Comparison of ENCODE assay signal across 1 cellular context in the genomic region with DNA sequence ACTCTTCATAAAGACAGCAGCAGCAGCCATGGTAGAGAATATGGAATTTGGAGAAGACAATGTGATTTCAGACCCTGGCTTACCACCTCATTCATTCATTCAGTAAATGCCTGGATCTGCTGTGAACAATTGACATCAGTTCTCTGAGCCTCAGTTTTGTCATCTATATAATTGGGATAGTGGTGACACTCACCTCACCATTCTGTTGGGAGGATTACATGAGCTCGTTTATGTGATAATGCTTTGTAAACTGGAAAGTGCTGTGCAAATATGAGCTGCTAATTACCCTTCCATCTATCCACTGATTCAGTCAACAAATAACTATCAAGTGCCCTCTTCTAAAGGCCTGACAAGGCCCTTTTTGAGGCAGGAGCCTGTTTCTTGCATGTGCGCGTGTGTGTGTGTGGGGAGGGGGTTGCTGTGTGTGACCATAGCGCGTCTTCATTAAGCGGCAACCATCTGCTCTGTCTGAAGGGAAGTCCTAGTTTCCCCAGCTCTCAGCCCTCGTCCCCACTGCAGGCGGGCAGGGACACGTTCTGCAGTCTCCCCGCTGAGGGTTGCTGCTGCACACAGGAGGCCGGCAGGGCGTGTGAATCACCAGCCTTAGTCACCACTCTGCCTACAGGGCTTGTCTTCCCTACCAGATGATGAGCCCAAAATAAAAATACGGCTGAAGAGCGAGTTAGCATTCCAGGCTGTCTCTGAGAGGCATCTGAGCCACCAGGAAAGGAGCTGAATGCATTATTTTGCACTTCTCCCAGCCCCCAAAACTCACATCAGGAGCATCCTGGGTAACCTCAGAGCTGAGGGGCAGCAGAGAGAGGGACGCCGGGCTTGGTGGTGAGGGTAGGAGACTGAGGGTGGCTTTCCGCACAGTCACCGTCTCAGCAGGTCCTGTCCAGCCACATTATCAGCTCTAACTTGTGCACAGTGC.
A peak's percentile ranks its signal among the peaks of the same experiment; 100 is the strongest.
TF ChIP-seq lines count a peak whose summit lies in the region.

No MANE protein-coding gene starts in this region.

TF ChIP-seq in HepG2, 621 proteins besides CTCF, POLR2A, EP300 and RAD21 (continues in another document):
- TF ChIP-seq, protein P1, sequence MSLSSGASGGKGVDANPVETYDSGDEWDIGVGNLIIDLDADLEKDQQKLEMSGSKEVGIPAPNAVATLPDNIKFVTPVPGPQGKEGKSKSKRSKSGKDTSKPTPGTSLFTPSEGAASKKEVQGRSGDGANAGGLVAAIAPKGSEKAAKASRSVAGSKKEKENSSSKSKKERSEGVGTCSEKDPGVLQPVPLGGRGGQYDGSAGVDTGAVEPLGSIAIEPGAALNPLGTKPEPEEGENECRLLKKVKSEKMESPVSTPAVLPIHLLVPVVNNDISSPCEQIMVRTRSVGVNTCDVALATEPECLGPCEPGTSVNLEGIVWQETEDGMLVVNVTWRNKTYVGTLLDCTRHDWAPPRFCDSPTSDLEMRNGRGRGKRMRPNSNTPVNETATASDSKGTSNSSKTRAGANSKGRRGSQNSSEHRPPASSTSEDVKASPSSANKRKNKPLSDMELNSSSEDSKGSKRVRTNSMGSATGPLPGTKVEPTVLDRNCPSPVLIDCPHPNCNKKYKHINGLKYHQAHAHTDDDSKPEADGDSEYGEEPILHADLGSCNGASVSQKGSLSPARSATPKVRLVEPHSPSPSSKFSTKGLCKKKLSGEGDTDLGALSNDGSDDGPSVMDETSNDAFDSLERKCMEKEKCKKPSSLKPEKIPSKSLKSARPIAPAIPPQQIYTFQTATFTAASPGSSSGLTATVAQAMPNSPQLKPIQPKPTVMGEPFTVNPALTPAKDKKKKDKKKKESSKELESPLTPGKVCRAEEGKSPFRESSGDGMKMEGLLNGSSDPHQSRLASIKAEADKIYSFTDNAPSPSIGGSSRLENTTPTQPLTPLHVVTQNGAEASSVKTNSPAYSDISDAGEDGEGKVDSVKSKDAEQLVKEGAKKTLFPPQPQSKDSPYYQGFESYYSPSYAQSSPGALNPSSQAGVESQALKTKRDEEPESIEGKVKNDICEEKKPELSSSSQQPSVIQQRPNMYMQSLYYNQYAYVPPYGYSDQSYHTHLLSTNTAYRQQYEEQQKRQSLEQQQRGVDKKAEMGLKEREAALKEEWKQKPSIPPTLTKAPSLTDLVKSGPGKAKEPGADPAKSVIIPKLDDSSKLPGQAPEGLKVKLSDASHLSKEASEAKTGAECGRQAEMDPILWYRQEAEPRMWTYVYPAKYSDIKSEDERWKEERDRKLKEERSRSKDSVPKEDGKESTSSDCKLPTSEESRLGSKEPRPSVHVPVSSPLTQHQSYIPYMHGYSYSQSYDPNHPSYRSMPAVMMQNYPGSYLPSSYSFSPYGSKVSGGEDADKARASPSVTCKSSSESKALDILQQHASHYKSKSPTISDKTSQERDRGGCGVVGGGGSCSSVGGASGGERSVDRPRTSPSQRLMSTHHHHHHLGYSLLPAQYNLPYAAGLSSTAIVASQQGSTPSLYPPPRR (CRISPR knock-in tag; IDR thresholded peaks at IDR 0.05; ENCODE audit: borderline replicate concordance) = peak; percentile 37; the same call in 1 of the 2 replicates
- TF ChIP-seq, protein P2, sequence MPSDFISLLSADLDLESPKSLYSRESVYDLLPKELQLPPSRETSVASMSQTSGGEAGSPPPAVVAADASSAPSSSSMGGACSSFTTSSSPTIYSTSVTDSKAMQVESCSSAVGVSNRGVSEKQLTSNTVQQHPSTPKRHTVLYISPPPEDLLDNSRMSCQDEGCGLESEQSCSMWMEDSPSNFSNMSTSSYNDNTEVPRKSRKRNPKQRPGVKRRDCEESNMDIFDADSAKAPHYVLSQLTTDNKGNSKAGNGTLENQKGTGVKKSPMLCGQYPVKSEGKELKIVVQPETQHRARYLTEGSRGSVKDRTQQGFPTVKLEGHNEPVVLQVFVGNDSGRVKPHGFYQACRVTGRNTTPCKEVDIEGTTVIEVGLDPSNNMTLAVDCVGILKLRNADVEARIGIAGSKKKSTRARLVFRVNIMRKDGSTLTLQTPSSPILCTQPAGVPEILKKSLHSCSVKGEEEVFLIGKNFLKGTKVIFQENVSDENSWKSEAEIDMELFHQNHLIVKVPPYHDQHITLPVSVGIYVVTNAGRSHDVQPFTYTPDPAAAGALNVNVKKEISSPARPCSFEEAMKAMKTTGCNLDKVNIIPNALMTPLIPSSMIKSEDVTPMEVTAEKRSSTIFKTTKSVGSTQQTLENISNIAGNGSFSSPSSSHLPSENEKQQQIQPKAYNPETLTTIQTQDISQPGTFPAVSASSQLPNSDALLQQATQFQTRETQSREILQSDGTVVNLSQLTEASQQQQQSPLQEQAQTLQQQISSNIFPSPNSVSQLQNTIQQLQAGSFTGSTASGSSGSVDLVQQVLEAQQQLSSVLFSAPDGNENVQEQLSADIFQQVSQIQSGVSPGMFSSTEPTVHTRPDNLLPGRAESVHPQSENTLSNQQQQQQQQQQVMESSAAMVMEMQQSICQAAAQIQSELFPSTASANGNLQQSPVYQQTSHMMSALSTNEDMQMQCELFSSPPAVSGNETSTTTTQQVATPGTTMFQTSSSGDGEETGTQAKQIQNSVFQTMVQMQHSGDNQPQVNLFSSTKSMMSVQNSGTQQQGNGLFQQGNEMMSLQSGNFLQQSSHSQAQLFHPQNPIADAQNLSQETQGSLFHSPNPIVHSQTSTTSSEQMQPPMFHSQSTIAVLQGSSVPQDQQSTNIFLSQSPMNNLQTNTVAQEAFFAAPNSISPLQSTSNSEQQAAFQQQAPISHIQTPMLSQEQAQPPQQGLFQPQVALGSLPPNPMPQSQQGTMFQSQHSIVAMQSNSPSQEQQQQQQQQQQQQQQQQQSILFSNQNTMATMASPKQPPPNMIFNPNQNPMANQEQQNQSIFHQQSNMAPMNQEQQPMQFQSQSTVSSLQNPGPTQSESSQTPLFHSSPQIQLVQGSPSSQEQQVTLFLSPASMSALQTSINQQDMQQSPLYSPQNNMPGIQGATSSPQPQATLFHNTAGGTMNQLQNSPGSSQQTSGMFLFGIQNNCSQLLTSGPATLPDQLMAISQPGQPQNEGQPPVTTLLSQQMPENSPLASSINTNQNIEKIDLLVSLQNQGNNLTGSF (CRISPR knock-in tag; IDR thresholded peaks at IDR 0.05) = no peak
- 0 out of 2 replicates have a peak, but pooled peaks have one; percentile 7 for TF ChIP-seq RARA (CRISPR knock-in tag; IDR thresholded peaks at IDR 0.05)
- TF ChIP-seq ZNF709 (CRISPR knock-in tag; IDR thresholded peaks at IDR 0.05) = 0 out of 2 replicates have a peak, but pooled peaks have one; percentile 36
- TF ChIP-seq KDM1A (CRISPR knock-in tag; IDR thresholded peaks at IDR 0.05) = 0 out of 2 replicates have a peak, but pooled peaks have one; percentile 18
- TF ChIP-seq, protein P3, sequence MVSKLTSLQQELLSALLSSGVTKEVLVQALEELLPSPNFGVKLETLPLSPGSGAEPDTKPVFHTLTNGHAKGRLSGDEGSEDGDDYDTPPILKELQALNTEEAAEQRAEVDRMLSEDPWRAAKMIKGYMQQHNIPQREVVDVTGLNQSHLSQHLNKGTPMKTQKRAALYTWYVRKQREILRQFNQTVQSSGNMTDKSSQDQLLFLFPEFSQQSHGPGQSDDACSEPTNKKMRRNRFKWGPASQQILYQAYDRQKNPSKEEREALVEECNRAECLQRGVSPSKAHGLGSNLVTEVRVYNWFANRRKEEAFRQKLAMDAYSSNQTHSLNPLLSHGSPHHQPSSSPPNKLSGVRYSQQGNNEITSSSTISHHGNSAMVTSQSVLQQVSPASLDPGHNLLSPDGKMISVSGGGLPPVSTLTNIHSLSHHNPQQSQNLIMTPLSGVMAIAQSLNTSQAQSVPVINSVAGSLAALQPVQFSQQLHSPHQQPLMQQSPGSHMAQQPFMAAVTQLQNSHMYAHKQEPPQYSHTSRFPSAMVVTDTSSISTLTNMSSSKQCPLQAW (CRISPR knock-in tag; IDR thresholded peaks at IDR 0.05) = peak; percentile 42; the same call in 1 of the 2 replicates
- TF ChIP-seq ATM (IDR thresholded peaks at IDR 0.05; ENCODE audit: borderline replicate concordance) = no peak
- no peak for TF ChIP-seq MAFG (CRISPR knock-in tag; IDR thresholded peaks at IDR 0.05)
- 0 out of 2 replicates have a peak, but pooled peaks have one; percentile 57 for TF ChIP-seq SMAD1 (CRISPR knock-in tag; IDR thresholded peaks at IDR 0.05; ENCODE audit: borderline replicate concordance, low read depth)
- peak; percentile 19; the same call in 1 of the 2 replicates for TF ChIP-seq STAG1 (CRISPR knock-in tag; IDR thresholded peaks at IDR 0.05)
- 0 out of 2 replicates have a peak, but pooled peaks have one; percentile 9 for TF ChIP-seq THAP11 (CRISPR knock-in tag; IDR thresholded peaks at IDR 0.05)
- TF ChIP-seq MTF2 (CRISPR knock-in tag; IDR thresholded peaks at IDR 0.05; ENCODE audit: borderline replicate concordance) = peak; percentile 10; the same call in 1 of the 2 replicates
- peak; percentile 59 for TF ChIP-seq SAP130 (CRISPR knock-in tag; IDR thresholded peaks at IDR 0.05; ENCODE audit: low read depth)
- 0 out of 2 replicates have a peak, but pooled peaks have one; percentile 79 for TF ChIP-seq ZNF619 (CRISPR knock-in tag; IDR thresholded peaks at IDR 0.05)
- TF ChIP-seq, protein P4, sequence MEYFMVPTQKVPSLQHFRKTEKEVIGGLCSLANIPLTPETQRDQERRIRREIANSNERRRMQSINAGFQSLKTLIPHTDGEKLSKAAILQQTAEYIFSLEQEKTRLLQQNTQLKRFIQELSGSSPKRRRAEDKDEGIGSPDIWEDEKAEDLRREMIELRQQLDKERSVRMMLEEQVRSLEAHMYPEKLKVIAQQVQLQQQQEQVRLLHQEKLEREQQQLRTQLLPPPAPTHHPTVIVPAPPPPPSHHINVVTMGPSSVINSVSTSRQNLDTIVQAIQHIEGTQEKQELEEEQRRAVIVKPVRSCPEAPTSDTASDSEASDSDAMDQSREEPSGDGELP (IDR thresholded peaks at IDR 0.05; ENCODE audit: borderline replicate concordance, low read depth) = peak; percentile 30; the same call in 1 of the 2 replicates
- peak; percentile 54; the same call in 1 of the 2 replicates for TF ChIP-seq ZNF274 (CRISPR knock-in tag; IDR thresholded peaks at IDR 0.05)
- TF ChIP-seq, protein P5, sequence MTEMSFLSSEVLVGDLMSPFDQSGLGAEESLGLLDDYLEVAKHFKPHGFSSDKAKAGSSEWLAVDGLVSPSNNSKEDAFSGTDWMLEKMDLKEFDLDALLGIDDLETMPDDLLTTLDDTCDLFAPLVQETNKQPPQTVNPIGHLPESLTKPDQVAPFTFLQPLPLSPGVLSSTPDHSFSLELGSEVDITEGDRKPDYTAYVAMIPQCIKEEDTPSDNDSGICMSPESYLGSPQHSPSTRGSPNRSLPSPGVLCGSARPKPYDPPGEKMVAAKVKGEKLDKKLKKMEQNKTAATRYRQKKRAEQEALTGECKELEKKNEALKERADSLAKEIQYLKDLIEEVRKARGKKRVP (CRISPR knock-in tag; IDR thresholded peaks at IDR 0.05) = peak in 1 of 2 experiments; percentile 67; a peak in 1 of 4 replicates
- no peak for TF ChIP-seq TMF1 (CRISPR knock-in tag; IDR thresholded peaks at IDR 0.05; ENCODE audit: low read depth)
- TF ChIP-seq, protein P6, sequence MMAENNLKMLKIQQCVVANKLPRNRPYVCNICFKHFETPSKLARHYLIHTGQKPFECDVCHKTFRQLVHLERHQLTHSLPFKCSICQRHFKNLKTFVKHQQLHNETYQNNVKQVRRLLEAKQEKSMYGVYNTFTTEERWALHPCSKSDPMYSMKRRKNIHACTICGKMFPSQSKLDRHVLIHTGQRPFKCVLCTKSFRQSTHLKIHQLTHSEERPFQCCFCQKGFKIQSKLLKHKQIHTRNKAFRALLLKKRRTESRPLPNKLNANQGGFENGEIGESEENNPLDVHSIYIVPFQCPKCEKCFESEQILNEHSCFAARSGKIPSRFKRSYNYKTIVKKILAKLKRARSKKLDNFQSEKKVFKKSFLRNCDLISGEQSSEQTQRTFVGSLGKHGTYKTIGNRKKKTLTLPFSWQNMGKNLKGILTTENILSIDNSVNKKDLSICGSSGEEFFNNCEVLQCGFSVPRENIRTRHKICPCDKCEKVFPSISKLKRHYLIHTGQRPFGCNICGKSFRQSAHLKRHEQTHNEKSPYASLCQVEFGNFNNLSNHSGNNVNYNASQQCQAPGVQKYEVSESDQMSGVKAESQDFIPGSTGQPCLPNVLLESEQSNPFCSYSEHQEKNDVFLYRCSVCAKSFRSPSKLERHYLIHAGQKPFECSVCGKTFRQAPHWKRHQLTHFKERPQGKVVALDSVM (CRISPR knock-in tag; IDR thresholded peaks at IDR 0.05) = no peak; the same call in 1 of the 2 replicates
- peak; percentile 33; the same call in 1 of the 2 replicates for TF ChIP-seq MXD4 (CRISPR knock-in tag; IDR thresholded peaks at IDR 0.05)
- TF ChIP-seq, protein P7, sequence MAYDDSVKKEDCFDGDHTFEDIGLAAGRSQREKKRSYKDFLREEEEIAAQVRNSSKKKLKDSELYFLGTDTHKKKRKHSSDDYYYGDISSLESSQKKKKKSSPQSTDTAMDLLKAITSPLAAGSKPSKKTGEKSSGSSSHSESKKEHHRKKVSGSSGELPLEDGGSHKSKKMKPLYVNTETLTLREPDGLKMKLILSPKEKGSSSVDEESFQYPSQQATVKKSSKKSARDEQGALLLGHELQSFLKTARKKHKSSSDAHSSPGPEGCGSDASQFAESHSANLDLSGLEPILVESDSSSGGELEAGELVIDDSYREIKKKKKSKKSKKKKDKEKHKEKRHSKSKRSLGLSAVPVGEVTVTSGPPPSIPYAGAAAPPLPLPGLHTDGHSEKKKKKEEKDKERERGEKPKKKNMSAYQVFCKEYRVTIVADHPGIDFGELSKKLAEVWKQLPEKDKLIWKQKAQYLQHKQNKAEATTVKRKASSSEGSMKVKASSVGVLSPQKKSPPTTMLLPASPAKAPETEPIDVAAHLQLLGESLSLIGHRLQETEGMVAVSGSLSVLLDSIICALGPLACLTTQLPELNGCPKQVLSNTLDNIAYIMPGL (CRISPR knock-in tag; IDR thresholded peaks at IDR 0.05; ENCODE audit: borderline replicate concordance in 1 of 2, low read depth in 1 of 2) = 0 out of 4 replicates have a peak, but pooled peaks of 1 of the 2 experiments have one; percentile 16
- TF ChIP-seq ZNF605 (CRISPR knock-in tag; IDR thresholded peaks at IDR 0.05) = 0 out of 2 replicates have a peak, but pooled peaks have one; percentile 45
- peak; percentile 32; the same call in 1 of the 2 replicates for TF ChIP-seq ZSCAN25 (CRISPR knock-in tag; IDR thresholded peaks at IDR 0.05)
- TF ChIP-seq, protein P8, sequence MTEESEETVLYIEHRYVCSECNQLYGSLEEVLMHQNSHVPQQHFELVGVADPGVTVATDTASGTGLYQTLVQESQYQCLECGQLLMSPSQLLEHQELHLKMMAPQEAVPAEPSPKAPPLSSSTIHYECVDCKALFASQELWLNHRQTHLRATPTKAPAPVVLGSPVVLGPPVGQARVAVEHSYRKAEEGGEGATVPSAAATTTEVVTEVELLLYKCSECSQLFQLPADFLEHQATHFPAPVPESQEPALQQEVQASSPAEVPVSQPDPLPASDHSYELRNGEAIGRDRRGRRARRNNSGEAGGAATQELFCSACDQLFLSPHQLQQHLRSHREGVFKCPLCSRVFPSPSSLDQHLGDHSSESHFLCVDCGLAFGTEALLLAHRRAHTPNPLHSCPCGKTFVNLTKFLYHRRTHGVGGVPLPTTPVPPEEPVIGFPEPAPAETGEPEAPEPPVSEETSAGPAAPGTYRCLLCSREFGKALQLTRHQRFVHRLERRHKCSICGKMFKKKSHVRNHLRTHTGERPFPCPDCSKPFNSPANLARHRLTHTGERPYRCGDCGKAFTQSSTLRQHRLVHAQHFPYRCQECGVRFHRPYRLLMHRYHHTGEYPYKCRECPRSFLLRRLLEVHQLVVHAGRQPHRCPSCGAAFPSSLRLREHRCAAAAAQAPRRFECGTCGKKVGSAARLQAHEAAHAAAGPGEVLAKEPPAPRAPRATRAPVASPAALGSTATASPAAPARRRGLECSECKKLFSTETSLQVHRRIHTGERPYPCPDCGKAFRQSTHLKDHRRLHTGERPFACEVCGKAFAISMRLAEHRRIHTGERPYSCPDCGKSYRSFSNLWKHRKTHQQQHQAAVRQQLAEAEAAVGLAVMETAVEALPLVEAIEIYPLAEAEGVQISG (CRISPR knock-in tag; IDR thresholded peaks at IDR 0.05) = no peak
- TF ChIP-seq JUNB (CRISPR knock-in tag; IDR thresholded peaks at IDR 0.05; ENCODE audit: borderline replicate concordance) = 0 out of 2 replicates have a peak, but pooled peaks have one; percentile 38
- TF ChIP-seq ZNF501 (CRISPR knock-in tag; IDR thresholded peaks at IDR 0.05) = peak; percentile 71
- no peak for TF ChIP-seq GZF1 (CRISPR knock-in tag; IDR thresholded peaks at IDR 0.05)
